ENCODE assay signal across 17 cellular contexts in genomic region chr1:64572222-64572900, GRCh38.
A peak's percentile ranks its signal among the peaks of the same experiment; 100 is the strongest.
DNase-seq lines count a peak whose midpoint lies in the region; ATAC-seq lines count a peak whose summit lies in the region.
"Had no signal": no experiment of that assay in that cellular context is flagged by ENCODE, and none has a peak within 500 bp of the region (broad histone marks: within the 10 kb centered on the region; RNA-seq: fewer than 3 reads in every experiment).

No MANE protein-coding gene starts in this region.

- H4K8ac ChIP-seq in trophoblast cell (ENCODE audit: low read depth, low read length) = no peak overlapping the region

- H2AK5ac ChIP-seq in trophoblast cell (ENCODE audit: low read length) = no peak overlapping the region

- no peaks in the 10 kb centered on the region for H3K27me3 ChIP-seq in trophoblast cell (ENCODE audit: insufficient read depth, low read length)
- H3K27me3 ChIP-seq: right atrium auricular region, testis had no signal

- H3K9ac ChIP-seq in trophoblast cell (ENCODE audit: low read length) = no peak overlapping the region

- H3K14ac ChIP-seq in trophoblast cell (ENCODE audit: low read length) = no peak overlapping the region

- no peak overlapping the region for H2AFZ ChIP-seq in trophoblast cell (ENCODE audit: insufficient read depth, low read length, poor library complexity)

- no peak for ATAC-seq in GM19023 (IDR thresholded peaks at IDR 0.05; ENCODE audit: unreplicated experiment)

- no peaks in the 10 kb centered on the region for H3K9me3 ChIP-seq in trophoblast cell (ENCODE audit: insufficient read depth, low read depth, low read length)
- H3K9me3 ChIP-seq: right atrium auricular region, testis had no signal

- no peak overlapping the region for H3K4ac ChIP-seq in trophoblast cell (ENCODE audit: low read depth, low read length)

- no peak overlapping the region for H3K23ac ChIP-seq in trophoblast cell (ENCODE audit: low read length)

- no peak overlapping the region for H3K27ac ChIP-seq in trophoblast cell (ENCODE audit: low read depth, low read length)
- H3K27ac ChIP-seq: right atrium auricular region, testis had no signal

- H4K91ac ChIP-seq in trophoblast cell (ENCODE audit: low read depth, low read length) = no peak overlapping the region

- H3K79me2 ChIP-seq in trophoblast cell (ENCODE audit: control insufficient read depth, insufficient read depth, low read length, poor library complexity) = no peaks in the 10 kb centered on the region

- no peaks in the 10 kb centered on the region for H3K79me1 ChIP-seq in trophoblast cell (ENCODE audit: low read length)

- no peak overlapping the region for H3K4me2 ChIP-seq in trophoblast cell (ENCODE audit: low read length)

- no peak overlapping the region for H3K4me3 ChIP-seq in trophoblast cell (ENCODE audit: low read depth, low read length)
- H3K4me3 ChIP-seq: lung, right atrium auricular region, testis had no signal

- no peak overlapping the region for H2BK12ac ChIP-seq in trophoblast cell (ENCODE audit: low read length)

- no peaks in the 10 kb centered on the region for H3K4me1 ChIP-seq in trophoblast cell (ENCODE audit: control insufficient read depth in 1 of 2, insufficient read depth in 2 of 2, low read length in 2 of 2)
- H3K4me1 ChIP-seq: right atrium auricular region had no signal

- H3K36me3 ChIP-seq in trophoblast cell (ENCODE audit: control insufficient read depth in 1 of 2, insufficient read depth in 2 of 2, low read length in 2 of 2) = no peaks in the 10 kb centered on the region
- H3K36me3 ChIP-seq: right atrium auricular region had no signal

- DNase-seq in ELF-1 (ENCODE audit: low read depth, low spot score) (peak; percentile 58), NCI-H1105 treated with DMSO at 0.1 percent for 48 hours (lab: John Stamatoyannopoulos, UW) (peak; percentile 69), SHP77 (lab: John Stamatoyannopoulos, UW) (peak; percentile 60 to 64), iPS-NIHi11 (ENCODE audit: low spot score) (peak; percentile 41), dedifferentiated amniotic fluid mesenchymal stem cell (ENCODE audit: extremely low spot score) (no peak), trophoblast cell (no peak), GM19238 (ENCODE audit: insufficient read length, low spot score) (no peak)
- DNase-seq: activated effector memory CD4-positive, alpha-beta T cell treated with Interleukin-2 at 50 U/mL for 16 hours; anterior cingulate cortex; dermis blood vessel endothelial cell; EL; hypothalamus; NCI-H1436 treated with DMSO at 0.1 percent for 48 hours; testis had no signal

- WGBS in trophoblast cell (ENCODE audit: extremely low coverage, insufficient coverage, insufficient read length) = no CpG with 5 or more reads among the region's 5 CpGs

- H2BK5ac ChIP-seq in trophoblast cell (ENCODE audit: low read depth, low read length, poor library complexity) = no peak overlapping the region

- H3K18ac ChIP-seq in trophoblast cell (ENCODE audit: low read length) = no peak overlapping the region

- H4K12ac ChIP-seq in trophoblast cell (ENCODE audit: low read depth, low read length) = no peak overlapping the region

- no peak overlapping the region for H2BK120ac ChIP-seq in trophoblast cell (ENCODE audit: insufficient read depth, low read length, poor library complexity)

Comparison
In these comparisons a context has a peak if more than half of its experiments do, and no peak if none do; other contexts are left out.
1. DNase-seq: peak in ELF-1 (single experiment), NCI-H1105 treated with DMSO at 0.1 percent for 48 hours (single experiment), SHP77 (2 of 2) and iPS-NIHi11 (single experiment); none in dedifferentiated amniotic fluid mesenchymal stem cell (single experiment), trophoblast cell (0 of 2) and GM19238 (single experiment).